Comparison of ENCODE assay signal across 8 cellular contexts in the genomic region with DNA sequence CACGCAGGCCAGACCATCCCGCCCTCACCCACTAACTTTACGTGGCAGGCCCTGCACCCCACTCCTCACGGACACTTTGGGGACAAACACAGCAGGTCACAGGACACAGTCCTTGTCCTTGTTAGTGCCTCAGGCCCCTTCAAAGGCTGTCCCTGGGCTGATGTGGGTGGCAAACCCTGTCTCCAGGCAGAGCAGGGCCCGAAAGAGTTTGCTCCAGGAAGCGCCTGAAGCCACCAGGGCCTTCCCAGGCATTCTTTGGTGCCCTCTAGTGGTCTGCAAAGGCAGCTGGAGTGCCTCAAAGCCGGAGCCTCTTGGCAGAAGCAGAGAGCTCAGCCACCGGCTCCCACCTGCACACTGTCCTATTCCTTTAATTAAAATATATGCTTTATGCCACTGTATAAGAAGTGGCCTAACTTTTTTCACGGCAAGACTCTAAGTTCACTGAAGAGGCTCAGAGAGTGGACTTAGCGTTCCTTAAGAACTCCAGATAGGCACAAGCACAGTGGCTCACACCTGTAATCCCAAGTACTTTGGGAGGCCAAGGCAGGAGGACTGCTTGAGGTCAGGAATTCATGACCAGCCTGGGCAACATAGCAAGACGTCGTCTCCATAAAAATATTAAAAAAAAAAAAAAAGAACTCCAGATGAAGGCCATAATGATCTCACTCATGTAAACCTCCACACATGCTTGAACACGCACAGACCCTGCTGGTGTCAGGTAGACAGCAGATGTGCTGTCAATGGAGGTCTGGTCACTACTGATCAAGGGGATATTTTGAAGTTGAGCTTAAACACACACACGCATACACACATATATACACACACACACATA.
A peak's percentile ranks its signal among the peaks of the same experiment; 100 is the strongest.
DNase-seq lines count a peak whose midpoint lies in the region; ATAC-seq, FAIRE-seq and TF ChIP-seq lines count a peak whose summit lies in the region.

No MANE protein-coding gene starts in this region.

- peak; percentile 39 for FAIRE-seq in endometrium (lab: Jason Lieb, UNC)

- TF ChIP-seq CTCF in HFF-Myc (IDR thresholded peaks at IDR 0.05; ENCODE audit: low read depth, low read length, missing control alignments): peak; percentile 99

- peak in 13 of 14 donors; percentile 23 to 77 (median 65) for DNase-seq in C1 segment of cervical spinal cord (lab: John Stamatoyannopoulos, UW)
- DNase-seq in HFF-Myc (ENCODE audit: extremely low read depth, low read depth): peak; percentile 80
- peak; percentile 85 for DNase-seq in NOMO-1 treated with dmso at 0.1 percent for 144 hours (lab: John Stamatoyannopoulos, UW; ENCODE audit: unreplicated experiment)
- DNase-seq in activated CD8-positive, alpha-beta memory T cell treated with anti-CD3 and anti-CD28 coated beads, Interleukin-2, amount 50 U/mL, for 1 hour (ENCODE audit: extremely low read depth): peak; percentile 61
- peak; percentile 70 for DNase-seq in middle frontal gyrus (ENCODE audit: extremely low spot score, low spot score)
- DNase-seq in stimulated activated CD8-positive, alpha-beta memory T cell treated with anti-CD3 and anti-CD28 coated beads, Interleukin-15, amount 100 ng/mL, for 4 hours (ENCODE audit: low read depth in 2 of 2): peak; percentile 57 to 76

- no peak overlapping the region for H3K4me3 ChIP-seq in HFF-Myc (replicated peaks; ENCODE audit: low read depth, low read length)

- no peak for ATAC-seq in HG02973 (IDR thresholded peaks at IDR 0.05; ENCODE audit: unreplicated experiment)
